ENCODE assay signal across 19 cellular contexts in the genomic region with DNA sequence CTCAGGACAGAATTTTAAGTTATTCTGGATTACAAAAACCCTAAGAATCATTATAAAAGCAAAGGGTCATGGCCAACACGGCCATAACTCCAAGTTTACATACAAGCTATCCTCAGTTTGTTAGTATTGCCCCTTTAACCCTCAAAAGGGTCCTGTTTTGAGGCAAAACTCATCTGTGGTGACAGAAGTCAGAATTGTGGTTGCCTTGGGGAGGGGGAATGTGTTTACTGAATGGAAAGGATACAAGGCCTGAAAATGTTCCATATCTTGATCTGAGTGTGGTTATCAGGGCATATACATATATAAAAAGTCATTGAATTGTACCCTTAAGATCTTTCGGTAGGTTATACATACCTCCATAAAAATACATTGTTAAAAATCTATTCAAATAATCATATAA. TPM values are rescaled to one million over a fixed set of nuclear protein-coding genes. Genes with fewer than 3 reads are reported as not detected.
DNase-seq lines count a peak whose midpoint lies in the region; ATAC-seq and TF ChIP-seq lines count a peak whose summit lies in the region.
"Had no signal": no experiment of that assay in that cellular context is flagged by ENCODE, and none has a peak within 500 bp of the region (broad histone marks: within the 10 kb centered on the region; RNA-seq: fewer than 3 reads in every experiment).

No MANE protein-coding gene starts in this region.

- peaks cover 46% of the 10 kb centered on the region for H3K4me1 Mint-ChIP-seq in T-helper 1 cell treated with Interleukin-12 subunit alpha and Interleukin-12 subunit beta and Interleukin-4 antibody, amounts not matched to agents 30 μg/mL and 1 μg/mL, for 36 hours (ENCODE audit: low read depth)
- H3K4me1 Mint-ChIP-seq in brain: peaks cover 32% of the 10 kb centered on the region

- H3K27ac ChIP-seq in MM.1S (ENCODE audit: low read length) (no peak overlapping the region), psoas muscle (no peak overlapping the region)
- H3K27ac ChIP-seq: 22Rv1, SJCRH30 had no signal

- H3K4me3 Mint-ChIP-seq in T-helper 1 cell treated with Interleukin-12 subunit alpha and Interleukin-12 subunit beta and Interleukin-4 antibody, amounts not matched to agents 30 μg/mL and 1 μg/mL, for 36 hours: peak overlapping the region; percentile 87
- H3K4me3 Mint-ChIP-seq in brain: peak overlapping the region; percentile 92 to 96 (median 93)

- no peaks in the 10 kb centered on the region for H3K36me3 Mint-ChIP-seq in T-helper 1 cell treated with Interleukin-12 subunit alpha and Interleukin-12 subunit beta and Interleukin-4 antibody, amounts not matched to agents 30 μg/mL and 1 μg/mL, for 36 hours (ENCODE audit: low read depth)
- no peaks in the 10 kb centered on the region for H3K36me3 Mint-ChIP-seq in brain

- peak overlapping the region; percentile 58; the same call in 1 of the 2 replicates for H3K9ac ChIP-seq in MM.1S (ENCODE audit: low read length)

- intact Hi-C loops in psoas muscle (cut with DNase I): no loop called here

- H3K27me3 Mint-ChIP-seq in T-helper 1 cell treated with Interleukin-12 subunit alpha and Interleukin-12 subunit beta and Interleukin-4 antibody, amounts not matched to agents 30 μg/mL and 1 μg/mL, for 36 hours (ENCODE audit: low read depth): peaks cover 15% of the 10 kb centered on the region
- peaks cover 17% of the 10 kb centered on the region for H3K27me3 Mint-ChIP-seq in brain

- H3K9me2 ChIP-seq in MM.1S (replicated peaks; ENCODE audit: insufficient read depth, low read length): no peaks in the 10 kb centered on the region

- no peak for ATAC-seq in psoas muscle
- no peak for ATAC-seq in HG03520 (IDR thresholded peaks at IDR 0.05; ENCODE audit: unreplicated experiment)
- ATAC-seq: heart left ventricle, left ventricle myocardium superior had no signal

- TF ChIP-seq CTCF in MM.1S (IDR thresholded peaks at IDR 0.05; ENCODE audit: low read length) (no peak), brain (conservative IDR thresholded peaks at IDR 0.05) (no peak), psoas muscle (IDR thresholded peaks at IDR 0.05) (no peak)

- H3K9me3 Mint-ChIP-seq in T-helper 1 cell treated with Interleukin-12 subunit alpha and Interleukin-12 subunit beta and Interleukin-4 antibody, amounts not matched to agents 30 μg/mL and 1 μg/mL, for 36 hours: no peaks in the 10 kb centered on the region
- H3K9me3 Mint-ChIP-seq in brain: peaks cover 0 to 5% (median 0%) of the 10 kb centered on the region in 5 experiments

- H3K36me3 ChIP-seq in MM.1S (replicated peaks; ENCODE audit: insufficient read depth, low read length) (no peaks in the 10 kb centered on the region), psoas muscle (ENCODE audit: insufficient read depth in 1 of 2, low read depth in 1 of 2) (no peaks in the 10 kb centered on the region)
- H3K36me3 ChIP-seq: heart left ventricle, SJCRH30 had no signal

- WGBS in psoas muscle, 3 donors: 95 to 98% (median 97%) methylated on average over 2 of the region's 2 CpGs

- H3F3A ChIP-seq in MM.1S (ENCODE audit: insufficient read depth, low read length): peaks cover 22% of the 10 kb centered on the region

- no peaks in the 10 kb centered on the region; the same call in 1 of the 2 replicates for H3K27me3 ChIP-seq in MM.1S (replicated peaks; ENCODE audit: insufficient read depth, low read length)
- H3K27me3 ChIP-seq in psoas muscle (ENCODE audit: insufficient read depth in 3 of 3, low read length in 2 of 3): no peaks in the 10 kb centered on the region
- H3K27me3 ChIP-seq: heart left ventricle, SJCRH30 had no signal

- H4K20me1 ChIP-seq in MM.1S (ENCODE audit: insufficient read depth, low read length): no peaks in the 10 kb centered on the region

- H3K9me3 ChIP-seq in MM.1S (replicated peaks; ENCODE audit: insufficient read depth, low read length): no peaks in the 10 kb centered on the region
- H3K9me3 ChIP-seq in psoas muscle: no peaks in the 10 kb centered on the region
- H3K9me3 ChIP-seq: heart left ventricle, SJCRH30 had no signal

- no peak for DNase-seq in T-helper 1 cell
- DNase-seq in MM.1S: no peak
- no peak for DNase-seq in psoas muscle
- DNase-seq in globus pallidus (ENCODE audit: low spot score): no peak
- no peak for DNase-seq in NCI-H128 (lab: John Stamatoyannopoulos, UW; ENCODE audit: unreplicated experiment)
- DNase-seq: anterior cingulate cortex; effector CD4-positive, alpha-beta T cell; H9; heart left ventricle; left ventricle myocardium superior; NCI-H146; NCI-H526 treated with DMSO at 0.1 percent for 48 hours; posterior cingulate gyrus; SJCRH30; stimulated activated CD4-positive, alpha-beta T cell treated with anti-CD3 and anti-CD28 coated beads, Interleukin-4, amount 100 ng/mL, for 24 hours had no signal

- H3K4me3 ChIP-seq in MM.1S (ENCODE audit: low read length) (peak overlapping the region; percentile 71), psoas muscle (peak overlapping the region; percentile 92)

- peaks cover 62% of the 10 kb centered on the region for H3K79me2 ChIP-seq in MM.1S (ENCODE audit: low read length)

- peak overlapping the region; percentile 89 for H3K27ac Mint-ChIP-seq in T-helper 1 cell treated with Interleukin-12 subunit alpha and Interleukin-12 subunit beta and Interleukin-4 antibody, amounts not matched to agents 30 μg/mL and 1 μg/mL, for 36 hours
- H3K27ac Mint-ChIP-seq in brain: no peak overlapping the region
- H3K27ac Mint-ChIP-seq: H9 had no signal

- H2AFZ ChIP-seq in MM.1S (ENCODE audit: low read length): no peak overlapping the region

- H3K4me1 ChIP-seq in MM.1S (ENCODE audit: low read length) (peaks cover 14% of the 10 kb centered on the region), psoas muscle (peaks cover 44% of the 10 kb centered on the region)
- H3K4me1 ChIP-seq: SJCRH30 had no signal

- H3K4me2 ChIP-seq in MM.1S (ENCODE audit: low read depth, low read length): peak overlapping the region; percentile 67

RNA-seq across cellular contexts. Expression of a gene that starts 2.1 kb away (rescaled TPM):
- polyA plus RNA-seq in brain (ENCODE audit: insufficient read depth, low read depth, low replicate concordance): 5.6 TPM
- total RNA-seq in psoas muscle: 10 to 100 TPM; 16.0 to 25.0 (median 16.8) TPM
- 10 to 100 TPM in 1 of 3 donors, 1 to 10 TPM in 2; 6.7 to 20.6 (median 6.9) TPM for polyA plus RNA-seq in psoas muscle
